Comparison of ENCODE assay signal across 26 cellular contexts in the genomic region with DNA sequence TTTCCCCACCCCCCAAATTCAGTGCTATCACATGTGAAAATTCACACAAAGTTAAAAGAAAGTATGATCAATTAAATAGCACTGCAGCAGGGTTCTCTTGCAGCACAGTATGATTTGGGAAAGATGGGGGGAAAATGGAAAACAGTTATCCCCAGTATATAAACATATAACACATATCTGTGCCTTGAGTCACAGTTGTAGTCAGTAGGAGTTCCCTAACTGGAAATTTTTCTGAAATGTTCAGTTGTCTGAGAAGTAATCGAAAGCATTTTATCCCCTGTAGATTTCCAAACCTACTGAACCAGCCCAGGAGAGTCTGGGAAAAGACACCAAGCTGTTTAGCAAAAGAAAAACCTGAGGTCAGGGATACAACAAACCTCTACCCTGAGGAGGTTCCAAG. TPM values are rescaled to one million over a fixed set of nuclear protein-coding genes. Genes with fewer than 3 reads are reported as not detected.
DNase-seq lines count a peak whose midpoint lies in the region; ATAC-seq and TF ChIP-seq lines count a peak whose summit lies in the region.
"Had no signal": no experiment of that assay in that cellular context is flagged by ENCODE, and none has a peak within 500 bp of the region (broad histone marks: within the 10 kb centered on the region; RNA-seq: fewer than 3 reads in every experiment).

No MANE protein-coding gene starts in this region.

- H3K4me2 ChIP-seq in smooth muscle cell = peak overlapping the region; percentile 56

- 31% methylated on average over 1 of the region's 1 CpG for WGBS in smooth muscle cell (ENCODE audit: low lambda C conversion rate)

- H3K9me3 ChIP-seq in adipocyte (ENCODE audit: control insufficient read depth, low read length) (no peaks in the 10 kb centered on the region), smooth muscle cell (replicated peaks; ENCODE audit: low read depth) (no peaks in the 10 kb centered on the region)
- no peaks in the 10 kb centered on the region for H3K9me3 ChIP-seq in effector memory CD4-positive, alpha-beta T cell (ENCODE audit: control insufficient read depth, low read length)
- H3K9me3 ChIP-seq: right lobe of liver, suprapubic skin had no signal

- H3K36me3 ChIP-seq in adipocyte (ENCODE audit: control insufficient read depth, insufficient read depth, low read length, severe bottlenecking) (no peaks in the 10 kb centered on the region), smooth muscle cell (ENCODE audit: low read depth) (no peaks in the 10 kb centered on the region)
- no peaks in the 10 kb centered on the region for H3K36me3 ChIP-seq in effector memory CD4-positive, alpha-beta T cell (ENCODE audit: control insufficient read depth, insufficient read depth, low read length)
- H3K36me3 ChIP-seq: right lobe of liver, suprapubic skin had no signal

- no peak overlapping the region for H3K9ac ChIP-seq in adipocyte (ENCODE audit: low read length)
- H3K9ac ChIP-seq in smooth muscle cell (ENCODE audit: low read depth) = no peak overlapping the region

- TF ChIP-seq CTCF in fibroblast of pulmonary artery (IDR thresholded peaks at IDR 0.05; ENCODE audit: low read length, missing control alignments) (no peak), smooth muscle cell (IDR thresholded peaks at IDR 0.05; ENCODE audit: borderline replicate concordance, insufficient read depth, poor library complexity, severe bottlenecking) (no peak)

- H3K27me3 ChIP-seq in adipocyte (replicated peaks; ENCODE audit: control insufficient read depth, insufficient read depth, low read length) = no peaks in the 10 kb centered on the region
- H3K27me3 ChIP-seq in smooth muscle cell (ENCODE audit: low read depth) = no peaks in the 10 kb centered on the region
- no peaks in the 10 kb centered on the region for H3K27me3 ChIP-seq in effector memory CD4-positive, alpha-beta T cell (replicated peaks; ENCODE audit: control insufficient read depth, insufficient read depth, low read length, poor library complexity, severe bottlenecking)
- H3K27me3 ChIP-seq: right lobe of liver, suprapubic skin had no signal

- peak overlapping the region; percentile 48 for H2AFZ ChIP-seq in smooth muscle cell (ENCODE audit: low read depth)

- no peaks in the 10 kb centered on the region for H3F3A ChIP-seq in smooth muscle cell (ENCODE audit: low read depth)

- peak; percentile 8 for DNase-seq in EL
- DNase-seq in adipocyte (ENCODE audit: low read depth) = peak; percentile 65
- peak; percentile 12 for DNase-seq in fibroblast of pulmonary artery (ENCODE audit: low read depth)
- no peak for DNase-seq in smooth muscle cell (lab: John Stamatoyannopoulos, UW; ENCODE audit: unreplicated experiment)
- DNase-seq in retina = no peak
- no peak for DNase-seq in effector memory CD4-positive, alpha-beta T cell
- DNase-seq: activated CD4-positive, alpha-beta memory T cell treated with anti-CD3 and anti-CD28 coated beads for 36 hours; activated gamma-delta T cell; activated T-cell treated with anti-CD3 and anti-CD28 coated beads for 4 hours; CD8-positive, alpha-beta T cell; DMS79; glutamatergic neuron; Kasumi-1; left cardiac atrium; naive thymus-derived CD4-positive, alpha-beta T cell; NCI-H1092 treated with DMSO at 0.1 percent for 48 hours; NCI-H2029; NCI-H2227 treated with DMSO at 0.1 percent for 48 hours; NCI-H82; PC-3; right lobe of liver; Right ventricle myocardium superior; SW 1271 had no signal

- H3K4me1 ChIP-seq in adipocyte (ENCODE audit: control insufficient read depth, insufficient read depth, low read length) (peaks cover 16% of the 10 kb centered on the region), smooth muscle cell (ENCODE audit: low read depth) (no peaks in the 10 kb centered on the region)
- no peaks in the 10 kb centered on the region for H3K4me1 ChIP-seq in effector memory CD4-positive, alpha-beta T cell (ENCODE audit: control insufficient read depth, insufficient read depth, low read length, poor library complexity, severe bottlenecking)
- H3K4me1 ChIP-seq: right lobe of liver, suprapubic skin had no signal

- H3K79me2 ChIP-seq in smooth muscle cell (ENCODE audit: low read depth) = no peaks in the 10 kb centered on the region

- peak overlapping the region; percentile 32 for H3K27ac ChIP-seq in smooth muscle cell (ENCODE audit: low read depth)
- H3K27ac ChIP-seq in effector memory CD4-positive, alpha-beta T cell (ENCODE audit: insufficient read depth, low read length, poor library complexity, severe bottlenecking) = no peak overlapping the region
- H3K27ac ChIP-seq: right lobe of liver, suprapubic skin had no signal

- H3K4me3 ChIP-seq in adipocyte (ENCODE audit: low read length) (no peak overlapping the region), fibroblast of pulmonary artery (replicated peaks; ENCODE audit: low read depth, low read length) (no peak overlapping the region), smooth muscle cell (no peak overlapping the region)
- H3K4me3 ChIP-seq in effector memory CD4-positive, alpha-beta T cell (ENCODE audit: insufficient read depth, low read depth, low read length, poor library complexity, severe bottlenecking) = no peak overlapping the region
- H3K4me3 ChIP-seq: right lobe of liver, suprapubic skin had no signal

- no peaks in the 10 kb centered on the region for H4K20me1 ChIP-seq in smooth muscle cell (ENCODE audit: low read depth)

- ATAC-seq in HG03565 (IDR thresholded peaks at IDR 0.05; ENCODE audit: unreplicated experiment) = no peak
- ATAC-seq: CD8-positive, alpha-beta T cell; naive thymus-derived CD4-positive, alpha-beta T cell; PC-3; right lobe of liver had no signal

RNA-seq across cellular contexts. Expression of gene C12orf50, which starts 47.0 kb away (rescaled TPM):
- 0.31 TPM in 1 of 2 replicates, not detected in the other for total RNA-seq in smooth muscle cell
- 0.05 TPM in 1 of 2 replicates, not detected in the other for polyA plus RNA-seq in smooth muscle cell
- total RNA-seq: activated CD4-positive, alpha-beta memory T cell treated with anti-CD3 and anti-CD28 coated beads for 36 hours; left cardiac atrium; PC-3; right lobe of liver; suprapubic skin had no signal
- polyA plus RNA-seq: esophagus; naive thymus-derived CD4-positive, alpha-beta T cell had no signal

Comparison
In these comparisons a context has a peak if more than half of its experiments do, and no peak if none do; other contexts are left out.
1. DNase-seq: peak in EL (single experiment), adipocyte (single experiment) and fibroblast of pulmonary artery (single experiment); none in smooth muscle cell (single experiment), retina (single experiment) and effector memory CD4-positive, alpha-beta T cell (0 of 3).